ENCODE assay signal across 17 cellular contexts in the genomic region with DNA sequence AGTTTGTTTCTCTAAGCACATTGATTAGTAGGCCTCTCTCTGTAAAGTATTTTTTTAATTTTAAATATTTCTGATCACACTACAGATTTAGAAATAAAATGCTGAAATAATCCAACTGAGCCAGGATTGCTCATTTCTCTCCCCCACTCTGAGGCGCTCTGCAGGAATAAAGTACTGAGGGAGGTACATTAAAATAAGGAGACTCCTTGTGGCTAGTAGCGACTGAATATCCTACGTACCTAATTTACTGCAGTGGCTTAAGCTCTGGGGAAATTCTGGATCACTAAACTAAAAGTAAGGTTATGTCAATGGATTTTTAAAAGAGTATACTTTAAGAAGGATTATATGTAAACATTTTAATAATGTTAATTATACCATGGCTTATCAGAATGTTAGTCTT.
A peak's percentile ranks its signal among the peaks of the same experiment; 100 is the strongest.
DNase-seq lines count a peak whose midpoint lies in the region; ATAC-seq, FAIRE-seq and TF ChIP-seq lines count a peak whose summit lies in the region.
"Had no signal": no experiment of that assay in that cellular context is flagged by ENCODE, and none has a peak within 500 bp of the region (broad histone marks: within the 10 kb centered on the region; RNA-seq: fewer than 3 reads in every experiment).

No MANE protein-coding gene starts in this region.

- FAIRE-seq in urothelium cell line (lab: Jason Lieb, UNC) = no peak
- FAIRE-seq: A549, GM12892, H1 had no signal

- no peak overlapping the region for H3K27ac Mint-ChIP-seq in CD4-positive, CD25-positive, alpha-beta regulatory T cell
- H3K27ac Mint-ChIP-seq in WTC11 (no peak overlapping the region), endothelial cell (ENCODE audit: unreplicated experiment) (no peak overlapping the region)
- H3K27ac Mint-ChIP-seq: CD8-positive, alpha-beta T cell had no signal

- peaks cover 0 to 4% (median 0%) of the 10 kb centered on the region in 7 donors for H3K9me3 Mint-ChIP-seq in CD4-positive, CD25-positive, alpha-beta regulatory T cell
- no peaks in the 10 kb centered on the region for H3K9me3 Mint-ChIP-seq in WTC11
- H3K9me3 Mint-ChIP-seq in endothelial cell (ENCODE audit: unreplicated experiment) = no peaks in the 10 kb centered on the region
- H3K9me3 Mint-ChIP-seq: CD8-positive, alpha-beta T cell had no signal

- no peak for TF ChIP-seq CTCF in WTC11 (IDR thresholded peaks at IDR 0.05)
- no peak for TF ChIP-seq CTCF in endothelial cell (IDR thresholded peaks at IDR 0.05; ENCODE audit: unreplicated experiment)

- H3K27ac ChIP-seq in CD4-positive, CD25-positive, alpha-beta regulatory T cell (ENCODE audit: insufficient read depth, low read length, poor library complexity, severe bottlenecking) = peak overlapping the region; percentile 45
- H3K27ac ChIP-seq: A549 had no signal

- CTCF ChIA-PET in WTC11 (lab: Charles Lee) = no interaction called here

- ATAC-seq in CD4-positive, CD25-positive, alpha-beta regulatory T cell (ENCODE audit: low read depth in 2 of 2) = no peak
- peak; percentile 58; the same call in 1 of the 2 replicates for ATAC-seq in WTC11
- ATAC-seq: A549; CD8-positive, alpha-beta T cell had no signal

- POLR2A ChIA-PET in WTC11 (lab: Charles Lee) = no interaction called here

- H3K27me3 Mint-ChIP-seq in CD4-positive, CD25-positive, alpha-beta regulatory T cell = no peaks in the 10 kb centered on the region
- no peaks in the 10 kb centered on the region for H3K27me3 Mint-ChIP-seq in WTC11 (ENCODE audit: low read depth)
- no peaks in the 10 kb centered on the region for H3K27me3 Mint-ChIP-seq in endothelial cell (ENCODE audit: unreplicated experiment)

- peak overlapping the region; percentile 4 for H3K4me3 ChIP-seq in CD4-positive, CD25-positive, alpha-beta regulatory T cell (ENCODE audit: low read depth, low read length)
- H3K4me3 ChIP-seq: A549 had no signal

- peaks cover 31% of the 10 kb centered on the region for H3K4me1 ChIP-seq in CD4-positive, CD25-positive, alpha-beta regulatory T cell (ENCODE audit: control insufficient read depth, insufficient read depth, low read length, poor library complexity, severe bottlenecking)
- H3K4me1 ChIP-seq: Caco-2 had no signal

- H3K4me1 Mint-ChIP-seq in CD4-positive, CD25-positive, alpha-beta regulatory T cell = peaks cover 32 to 63% (median 38%) of the 10 kb centered on the region in 4 donors
- H3K4me1 Mint-ChIP-seq in WTC11 (peaks cover 15% of the 10 kb centered on the region), endothelial cell (ENCODE audit: unreplicated experiment) (peaks cover 5% of the 10 kb centered on the region)

- H3K36me3 ChIP-seq in CD4-positive, CD25-positive, alpha-beta regulatory T cell (ENCODE audit: control insufficient read depth, insufficient read depth, low read length) = peaks cover 77% of the 10 kb centered on the region

- no peak overlapping the region for H3K4me3 Mint-ChIP-seq in CD4-positive, CD25-positive, alpha-beta regulatory T cell
- no peak overlapping the region for H3K4me3 Mint-ChIP-seq in WTC11
- H3K4me3 Mint-ChIP-seq in endothelial cell (ENCODE audit: unreplicated experiment) = no peak overlapping the region
- H3K4me3 Mint-ChIP-seq: CD8-positive, alpha-beta T cell had no signal

- H3K36me3 Mint-ChIP-seq in CD4-positive, CD25-positive, alpha-beta regulatory T cell = peaks cover 47% of the 10 kb centered on the region
- peaks cover 20% of the 10 kb centered on the region for H3K36me3 Mint-ChIP-seq in WTC11
- no peaks in the 10 kb centered on the region for H3K36me3 Mint-ChIP-seq in endothelial cell (ENCODE audit: low read depth, unreplicated experiment)
- H3K36me3 Mint-ChIP-seq: CD8-positive, alpha-beta T cell had no signal

- no peak for DNase-seq in CD4-positive, CD25-positive, alpha-beta regulatory T cell
- peak; percentile 2 for DNase-seq in NCI-H69 (lab: John Stamatoyannopoulos, UW)
- no peak for DNase-seq in WTC11 (ENCODE audit: low spot score)
- no peak for DNase-seq in iPS-NIHi11 (ENCODE audit: low spot score)
- DNase-seq in endothelial cell (ENCODE audit: low spot score) = no peak
- no peak for DNase-seq in urothelium cell line (ENCODE audit: low spot score)
- DNase-seq: 8988T; C1 segment of cervical spinal cord; Caco-2; CD8-positive, alpha-beta T cell; DMS153; DND-41; H7; HCEC 1CT had no signal

- no peaks in the 10 kb centered on the region for H3K27me3 ChIP-seq in CD4-positive, CD25-positive, alpha-beta regulatory T cell (ENCODE audit: control insufficient read depth, insufficient read depth, low read length)

- H3K9me3 ChIP-seq in CD4-positive, CD25-positive, alpha-beta regulatory T cell (ENCODE audit: control insufficient read depth in 2 of 2, low read length in 2 of 2) = no peaks in the 10 kb centered on the region
- H3K9me3 ChIP-seq: A549, Caco-2 had no signal

TF ChIP-seq in WTC11, 78 proteins besides CTCF, POLR2A, EP300 and RAD21:
- TF ChIP-seq ATF3 (CRISPR knock-in tag; conservative IDR thresholded peaks at IDR 0.05) (no peak), CREB1 (CRISPR knock-in tag; IDR thresholded peaks at IDR 0.05) (no peak), E2F5 (CRISPR knock-in tag; IDR thresholded peaks at IDR 0.05) (no peak), OVOL2 (CRISPR knock-in tag; IDR thresholded peaks at IDR 0.05; ENCODE audit: borderline replicate concordance) (no peak), SP1 (CRISPR knock-in tag; conservative IDR thresholded peaks at IDR 0.05) (no peak)
